1 cellular context compared by ENCODE assay signal in genomic region chr12:103965590-103966407, GRCh38.
A peak's percentile ranks its signal among the peaks of the same experiment; 100 is the strongest.
TF ChIP-seq lines count a peak whose summit lies in the region.

Gene TDG, plus strand, starts transcription at chr12:103965872. Its CDS starts 166 bp downstream, at chr12:103966038.

TF ChIP-seq in HepG2, 621 proteins besides CTCF, POLR2A, EP300 and RAD21 (continued from another document and continues in another):
- TF ChIP-seq ZNF780A (CRISPR knock-in tag; IDR thresholded peaks at IDR 0.05), result peak; percentile 17; the same call in 1 of the 2 replicates
- TF ChIP-seq ZBTB43 (CRISPR knock-in tag; conservative IDR thresholded peaks at IDR 0.05), result 0 out of 2 replicates have a peak, but pooled peaks have one; percentile 59
- TF ChIP-seq, protein P1, sequence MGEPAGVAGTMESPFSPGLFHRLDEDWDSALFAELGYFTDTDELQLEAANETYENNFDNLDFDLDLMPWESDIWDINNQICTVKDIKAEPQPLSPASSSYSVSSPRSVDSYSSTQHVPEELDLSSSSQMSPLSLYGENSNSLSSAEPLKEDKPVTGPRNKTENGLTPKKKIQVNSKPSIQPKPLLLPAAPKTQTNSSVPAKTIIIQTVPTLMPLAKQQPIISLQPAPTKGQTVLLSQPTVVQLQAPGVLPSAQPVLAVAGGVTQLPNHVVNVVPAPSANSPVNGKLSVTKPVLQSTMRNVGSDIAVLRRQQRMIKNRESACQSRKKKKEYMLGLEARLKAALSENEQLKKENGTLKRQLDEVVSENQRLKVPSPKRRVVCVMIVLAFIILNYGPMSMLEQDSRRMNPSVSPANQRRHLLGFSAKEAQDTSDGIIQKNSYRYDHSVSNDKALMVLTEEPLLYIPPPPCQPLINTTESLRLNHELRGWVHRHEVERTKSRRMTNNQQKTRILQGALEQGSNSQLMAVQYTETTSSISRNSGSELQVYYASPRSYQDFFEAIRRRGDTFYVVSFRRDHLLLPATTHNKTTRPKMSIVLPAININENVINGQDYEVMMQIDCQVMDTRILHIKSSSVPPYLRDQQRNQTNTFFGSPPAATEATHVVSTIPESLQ (CRISPR knock-in tag; conservative IDR thresholded peaks at IDR 0.05), result 0 out of 2 replicates have a peak, but pooled peaks have one; percentile 69
- peak; percentile 86 for TF ChIP-seq CREM (IDR thresholded peaks at IDR 0.05)
- no peak for TF ChIP-seq CREM (CRISPR knock-in tag; IDR thresholded peaks at IDR 0.05)
- TF ChIP-seq ZFP36L2 (CRISPR knock-in tag; IDR thresholded peaks at IDR 0.05), result no peak
- TF ChIP-seq SAFB2 (CRISPR knock-in tag; IDR thresholded peaks at IDR 0.05; ENCODE audit: borderline replicate concordance, low read depth), result peak; percentile 48; the same call in 1 of the 2 replicates
- TF ChIP-seq ZSCAN22 (CRISPR knock-in tag; IDR thresholded peaks at IDR 0.05), result no peak
- TF ChIP-seq REXO4 (CRISPR knock-in tag; IDR thresholded peaks at IDR 0.05; ENCODE audit: borderline replicate concordance), result no peak
- no peak for TF ChIP-seq FOXP1 (IDR thresholded peaks at IDR 0.05)
- no peak for TF ChIP-seq FOXP1 (CRISPR knock-in tag; IDR thresholded peaks at IDR 0.05)
- TF ChIP-seq YEATS4 (CRISPR knock-in tag; IDR thresholded peaks at IDR 0.05; ENCODE audit: borderline replicate concordance), result peak; percentile 99
- TF ChIP-seq, protein P2, sequence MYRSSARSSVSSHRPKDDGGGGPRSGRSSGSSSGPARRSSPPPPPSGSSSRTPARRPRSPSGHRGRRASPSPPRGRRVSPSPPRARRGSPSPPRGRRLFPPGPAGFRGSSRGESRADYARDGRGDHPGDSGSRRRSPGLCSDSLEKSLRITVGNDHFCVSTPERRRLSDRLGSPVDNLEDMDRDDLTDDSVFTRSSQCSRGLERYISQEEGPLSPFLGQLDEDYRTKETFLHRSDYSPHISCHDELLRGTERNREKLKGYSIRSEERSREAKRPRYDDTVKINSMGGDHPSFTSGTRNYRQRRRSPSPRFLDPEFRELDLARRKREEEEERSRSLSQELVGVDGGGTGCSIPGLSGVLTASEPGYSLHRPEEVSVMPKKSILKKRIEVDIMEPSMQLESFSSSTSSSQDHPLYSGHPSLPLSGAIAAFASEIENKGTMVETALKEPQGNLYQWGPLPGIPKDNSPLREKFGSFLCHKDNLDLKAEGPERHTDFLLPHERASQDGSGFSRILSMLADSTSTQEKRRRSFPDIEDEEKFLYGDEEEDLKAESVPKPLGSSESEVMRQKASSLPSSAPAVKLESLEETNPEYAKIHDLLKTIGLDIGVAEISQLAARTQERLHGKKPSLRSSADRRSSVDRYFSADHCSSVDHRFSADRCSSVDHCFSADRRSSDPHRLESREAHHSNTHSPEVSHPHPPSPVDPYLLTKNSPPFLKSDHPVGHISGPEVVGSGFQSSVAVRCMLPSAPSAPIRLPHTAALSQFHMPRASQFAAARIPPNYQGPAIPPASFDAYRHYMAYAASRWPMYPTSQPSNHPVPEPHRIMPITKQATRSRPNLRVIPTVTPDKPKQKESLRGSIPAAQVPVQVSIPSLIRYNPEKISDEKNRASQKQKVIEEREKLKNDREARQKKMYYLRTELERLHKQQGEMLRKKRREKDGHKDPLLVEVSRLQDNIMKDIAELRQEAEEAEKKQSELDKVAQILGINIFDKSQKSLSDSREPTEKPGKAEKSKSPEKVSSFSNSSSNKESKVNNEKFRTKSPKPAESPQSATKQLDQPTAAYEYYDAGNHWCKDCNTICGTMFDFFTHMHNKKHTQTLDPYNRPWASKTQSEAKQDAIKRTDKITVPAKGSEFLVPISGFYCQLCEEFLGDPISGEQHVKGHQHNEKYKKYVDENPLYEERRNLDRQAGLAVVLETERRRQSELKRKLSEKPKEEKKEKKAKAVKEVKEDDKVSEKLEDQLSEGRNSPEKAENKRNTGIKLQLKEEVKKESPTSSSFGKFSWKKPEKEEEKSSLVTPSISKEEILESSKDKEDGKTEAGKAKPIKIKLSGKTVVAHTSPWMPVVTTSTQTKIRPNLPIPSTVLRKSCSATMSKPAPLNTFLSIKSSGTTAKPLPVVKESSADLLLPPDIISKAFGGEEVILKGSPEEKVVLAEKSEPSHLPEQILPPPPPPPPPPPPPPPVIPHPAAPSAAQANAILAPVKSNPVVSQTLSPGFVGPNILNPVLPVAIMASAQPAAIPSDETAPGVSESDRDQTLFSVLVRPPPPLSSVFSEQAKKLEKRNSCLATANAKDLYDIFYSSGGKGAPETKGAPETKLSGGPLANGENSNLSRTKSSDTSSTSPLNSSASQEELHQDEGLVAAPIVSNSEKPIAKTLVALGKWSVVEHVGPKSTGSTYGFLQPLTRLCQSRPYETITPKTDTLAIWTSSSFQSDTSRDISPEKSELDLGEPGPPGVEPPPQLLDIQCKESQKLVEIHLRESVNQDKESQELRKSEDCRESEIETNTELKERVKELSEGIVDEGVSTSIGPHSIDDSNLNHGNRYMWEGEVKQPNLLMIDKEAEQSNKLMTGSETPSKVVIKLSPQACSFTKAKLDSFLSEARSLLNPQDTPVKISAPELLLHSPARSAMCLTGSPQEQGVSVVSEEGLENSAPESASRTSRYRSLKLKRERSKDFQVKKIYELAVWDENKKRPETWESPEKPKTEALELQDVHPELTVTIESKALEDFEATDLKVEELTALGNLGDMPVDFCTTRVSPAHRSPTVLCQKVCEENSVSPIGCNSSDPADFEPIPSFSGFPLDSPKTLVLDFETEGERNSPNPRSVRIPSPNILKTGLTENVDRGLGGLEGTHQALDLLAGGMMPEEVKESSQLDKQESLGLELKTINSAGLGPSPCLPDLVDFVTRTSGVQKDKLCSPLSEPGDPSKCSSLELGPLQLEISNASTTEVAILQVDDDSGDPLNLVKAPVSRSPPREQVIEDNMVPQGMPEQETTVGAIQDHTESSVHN (CRISPR knock-in tag; IDR thresholded peaks at IDR 0.05), result peak; percentile 18; the same call in 1 of the 2 replicates
- no peak for TF ChIP-seq CCDC6 (CRISPR knock-in tag; IDR thresholded peaks at IDR 0.05)
- TF ChIP-seq GTF3A (CRISPR knock-in tag; conservative IDR thresholded peaks at IDR 0.05), result no peak
- TF ChIP-seq SRSF1 (optimal IDR thresholded peaks at IDR 0.05; ENCODE audit: low read depth, low read length), result peak; percentile 88
- TF ChIP-seq ZNF292 (CRISPR knock-in tag; IDR thresholded peaks at IDR 0.05; ENCODE audit: borderline replicate concordance, low read depth), result no peak
- peak; percentile 90 for TF ChIP-seq POLR2AphosphoS5 (IDR thresholded peaks at IDR 0.05; ENCODE audit: low read depth, low read length)
- TF ChIP-seq HOXD1 (CRISPR knock-in tag; IDR thresholded peaks at IDR 0.05), result 0 out of 2 replicates have a peak, but pooled peaks have one; percentile 45
- TF ChIP-seq SRSF9 (IDR thresholded peaks at IDR 0.05; ENCODE audit: borderline replicate concordance, insufficient read depth, low read depth, low read length, poor library complexity, severe bottlenecking), result no peak
- 0 out of 2 replicates have a peak, but pooled peaks have one; percentile 79 for TF ChIP-seq ZNF776 (CRISPR knock-in tag; IDR thresholded peaks at IDR 0.05)
- 0 out of 2 replicates have a peak, but pooled peaks have one; percentile 43 for TF ChIP-seq AKAP8 (CRISPR knock-in tag; IDR thresholded peaks at IDR 0.05)
- peak; percentile 38 for TF ChIP-seq ZEB1 (IDR thresholded peaks at IDR 0.05; ENCODE audit: insufficient replicate concordance, low read depth)
- TF ChIP-seq MAFF (IDR thresholded peaks at IDR 0.05; ENCODE audit: low read depth, low read length), result peak; percentile 61
- no peak for TF ChIP-seq RCOR2 (CRISPR knock-in tag; IDR thresholded peaks at IDR 0.05)
- TF ChIP-seq CENPT (CRISPR knock-in tag; IDR thresholded peaks at IDR 0.05; ENCODE audit: low read depth), result 0 out of 2 replicates have a peak, but pooled peaks have one; percentile 52
- no peak for TF ChIP-seq PLSCR1 (CRISPR knock-in tag; IDR thresholded peaks at IDR 0.05; ENCODE audit: borderline replicate concordance)
- TF ChIP-seq, protein P3, sequence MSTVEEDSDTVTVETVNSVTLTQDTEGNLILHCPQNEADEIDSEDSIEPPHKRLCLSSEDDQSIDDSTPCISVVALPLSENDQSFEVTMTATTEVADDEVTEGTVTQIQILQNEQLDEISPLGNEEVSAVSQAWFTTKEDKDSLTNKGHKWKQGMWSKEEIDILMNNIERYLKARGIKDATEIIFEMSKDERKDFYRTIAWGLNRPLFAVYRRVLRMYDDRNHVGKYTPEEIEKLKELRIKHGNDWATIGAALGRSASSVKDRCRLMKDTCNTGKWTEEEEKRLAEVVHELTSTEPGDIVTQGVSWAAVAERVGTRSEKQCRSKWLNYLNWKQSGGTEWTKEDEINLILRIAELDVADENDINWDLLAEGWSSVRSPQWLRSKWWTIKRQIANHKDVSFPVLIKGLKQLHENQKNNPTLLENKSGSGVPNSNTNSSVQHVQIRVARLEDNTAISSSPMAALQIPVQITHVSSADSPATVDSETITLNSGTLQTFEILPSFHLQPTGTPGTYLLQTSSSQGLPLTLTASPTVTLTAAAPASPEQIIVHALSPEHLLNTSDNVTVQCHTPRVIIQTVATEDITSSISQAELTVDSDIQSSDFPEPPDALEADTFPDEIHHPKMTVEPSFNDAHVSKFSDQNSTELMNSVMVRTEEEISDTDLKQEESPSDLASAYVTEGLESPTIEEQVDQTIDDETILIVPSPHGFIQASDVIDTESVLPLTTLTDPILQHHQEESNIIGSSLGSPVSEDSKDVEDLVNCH (CRISPR knock-in tag; IDR thresholded peaks at IDR 0.05), result no peak
- TF ChIP-seq, protein P4, sequence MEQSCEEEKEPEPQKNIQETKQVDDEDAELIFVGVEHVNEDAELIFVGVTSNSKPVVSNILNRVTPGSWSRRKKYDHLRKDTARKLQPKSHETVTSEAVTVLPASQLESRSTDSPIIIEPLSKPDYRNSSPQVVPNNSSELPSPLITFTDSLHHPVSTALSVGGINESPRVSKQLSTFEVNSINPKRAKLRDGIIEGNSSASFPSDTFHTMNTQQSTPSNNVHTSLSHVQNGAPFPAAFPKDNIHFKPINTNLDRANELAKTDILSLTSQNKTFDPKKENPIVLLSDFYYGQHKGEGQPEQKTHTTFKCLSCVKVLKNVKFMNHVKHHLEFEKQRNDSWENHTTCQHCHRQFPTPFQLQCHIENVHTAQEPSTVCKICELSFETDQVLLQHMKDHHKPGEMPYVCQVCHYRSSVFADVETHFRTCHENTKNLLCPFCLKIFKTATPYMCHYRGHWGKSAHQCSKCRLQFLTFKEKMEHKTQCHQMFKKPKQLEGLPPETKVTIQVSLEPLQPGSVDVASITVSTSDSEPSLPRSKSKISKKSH (CRISPR knock-in tag; IDR thresholded peaks at IDR 0.05; ENCODE audit: borderline replicate concordance), result no peak
- TF ChIP-seq, protein P5, sequence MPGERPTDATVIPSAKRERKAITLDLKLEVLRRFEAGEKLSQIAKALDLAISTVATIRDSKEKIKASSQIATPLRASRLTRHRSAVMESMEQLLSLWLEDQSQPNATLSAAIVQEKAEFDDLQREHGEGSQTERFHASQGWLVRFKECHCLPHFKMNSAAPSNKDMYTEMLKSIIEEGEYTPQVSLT (CRISPR knock-in tag; IDR thresholded peaks at IDR 0.05; ENCODE audit: borderline replicate concordance, low read depth), result no peak
- TF ChIP-seq SP140L (CRISPR knock-in tag; IDR thresholded peaks at IDR 0.05; ENCODE audit: borderline replicate concordance), result no peak
- TF ChIP-seq NFIC (IDR thresholded peaks at IDR 0.05; ENCODE audit: low read length), result no peak
- TF ChIP-seq ZNF770 (CRISPR knock-in tag; IDR thresholded peaks at IDR 0.05), result no peak
- no peak for TF ChIP-seq HMGA1 (CRISPR knock-in tag; conservative IDR thresholded peaks at IDR 0.05)
- TF ChIP-seq ZGPAT (CRISPR knock-in tag; IDR thresholded peaks at IDR 0.05), result peak; percentile 93
